Comparison of ENCODE assay signal across 18 cellular contexts in the genomic region with DNA sequence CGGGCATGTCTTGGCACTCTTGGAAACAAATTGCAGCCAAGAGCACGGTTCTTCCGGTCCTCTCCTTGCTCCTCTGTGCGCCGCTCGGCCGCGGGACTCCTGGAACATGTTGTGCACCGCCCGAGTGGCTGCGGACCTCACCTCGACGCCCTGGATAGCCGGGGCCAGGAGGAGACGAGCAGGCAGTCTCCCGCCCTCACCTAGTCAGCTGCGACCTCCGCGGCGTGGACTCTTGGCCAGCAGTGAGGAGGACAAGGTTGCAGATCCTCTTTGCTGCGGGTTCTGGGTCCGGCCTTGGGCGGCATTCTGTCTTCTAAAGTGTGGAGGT. TPM values are rescaled to one million over a fixed set of nuclear protein-coding genes. Genes with fewer than 3 reads are reported as not detected.
"Had no signal": no experiment of that assay in that cellular context is flagged by ENCODE, and none has a peak within 500 bp of the region (broad histone marks: within the 10 kb centered on the region; RNA-seq: fewer than 3 reads in every experiment).

No MANE protein-coding gene starts in this region.

- H3K36me3 Mint-ChIP-seq: T-cell had no signal

- H3K27ac Mint-ChIP-seq: natural killer cell had no signal

- H3K4me3 Mint-ChIP-seq: activated T-helper 1 cell treated with anti-CD3 and anti-CD28 coated beads, Interleukin-12 subunit alpha, Interleukin-12 subunit beta, Interleukin-2, Interleukin-4 antibody, amounts not matched to agents 30 ng/mL and 10 ng/mL and 1 ng/mL, durations not matched to agents 14 hours and 24 hours and 36 hours; natural killer cell had no signal

- H3K9me3 Mint-ChIP-seq: activated T-helper 1 cell treated with anti-CD3 and anti-CD28 coated beads, Interleukin-12 subunit alpha, Interleukin-12 subunit beta, Interleukin-2, Interleukin-4 antibody, amounts not matched to agents 30 ng/mL and 10 ng/mL and 1 ng/mL, durations not matched to agents 14 hours and 24 hours and 36 hours had no signal

- H3K4me3 ChIP-seq: adrenal gland, SK-N-MC, smooth muscle cell, testis, upper lobe of left lung had no signal

- DNase-seq: activated CD4-positive, alpha-beta T cell treated with anti-CD3 and anti-CD28 coated beads, Interleukin-2, amount 50 U/mL, for 1 hour; activated gamma-delta T cell treated with Interleukin-2 at 50 U/mL for 16 hours; adrenal gland; left cardiac atrium; natural killer cell; nucleus accumbens; stimulated activated CD4-positive, alpha-beta T cell treated with anti-CD3 and anti-CD28 coated beads, Interleukin-4, amount 100 ng/mL, for 1 hour; T-cell; testis; upper lobe of left lung had no signal

- H3K36me3 ChIP-seq: adrenal gland, breast epithelium, upper lobe of left lung had no signal

- H3K4me2 ChIP-seq: smooth muscle cell had no signal

- H3K27ac ChIP-seq: adrenal gland, breast epithelium, coronary artery, SK-N-MC, testis, upper lobe of left lung had no signal

- ATAC-seq: activated CD4-positive, CD25-positive, alpha-beta regulatory T cell treated with anti-CD3 and anti-CD28 coated beads, Interleukin-2, amount 50 U/mL, for 24 hours; activated naive CD4-positive, alpha-beta T cell treated with anti-CD3 and anti-CD28 coated beads, Interleukin-2, amount 50 U/mL, for 72 hours; esophagus mucosa; left cardiac atrium; natural killer cell; T-cell had no signal

RNA-seq across cellular contexts. Expression of a gene that starts 6.6 kb away (rescaled TPM):
- total RNA-seq: activated naive CD4-positive, alpha-beta T cell treated with anti-CD3 and anti-CD28 coated beads, Interleukin-2, amount 50 U/mL, for 72 hours; activated T-helper 1 cell treated with anti-CD3 and anti-CD28 coated beads, Interleukin-12 subunit alpha, Interleukin-12 subunit beta, Interleukin-2, Interleukin-4 antibody, amounts not matched to agents 30 ng/mL and 10 ng/mL and 1 ng/mL, durations not matched to agents 14 hours and 24 hours and 36 hours; adrenal gland; left cardiac atrium; natural killer cell; smooth muscle cell had no signal
- polyA plus RNA-seq: smooth muscle cell had no signal
